In genomic region chr10:73886085-73886529, GRCh38 we compare ENCODE assay signal across 8 cellular contexts. TPM values are rescaled to one million over a fixed set of nuclear protein-coding genes. Genes with fewer than 3 reads are reported as not detected.
DNase-seq lines count a peak whose midpoint lies in the region; ATAC-seq, FAIRE-seq and TF ChIP-seq lines count a peak whose summit lies in the region.

No MANE protein-coding gene starts in this region.

- H3K4me2 ChIP-seq in OCI-LY7 (ENCODE audit: low read length): no peak overlapping the region
- H3K4me2 ChIP-seq in neural cell (ENCODE audit: low read length): no peak overlapping the region

- H4K20me1 ChIP-seq in OCI-LY7 (ENCODE audit: insufficient read depth, low read length) (no peaks in the 10 kb centered on the region), neural cell (ENCODE audit: insufficient read depth) (no peaks in the 10 kb centered on the region)

- intact Hi-C loops in OCI-LY7 (cut with micrococcal nuclease; ENCODE audit: unreplicated experiment): loop anchor here (1.0 to 10.0 kb wide), 6 partner anchors 54 to 349 kb away; no protein-coding TSS in a partner anchor

- no peaks in the 10 kb centered on the region for H3K9me2 ChIP-seq in OCI-LY7 (ENCODE audit: insufficient read depth, low read length)
- no peaks in the 10 kb centered on the region for H3K9me2 ChIP-seq in neural cell (ENCODE audit: insufficient read depth, low read length)

- no peak for TF ChIP-seq EP300 in neural cell (conservative IDR thresholded peaks at IDR 0.05; ENCODE audit: poor library complexity, severe bottlenecking)

- FAIRE-seq in A204.1 (lab: Jason Lieb, UNC): peak; percentile 78

- ATAC-seq in HG03378 (IDR thresholded peaks at IDR 0.05; ENCODE audit: unreplicated experiment): peak; percentile 73

- peak; percentile 84 for TF ChIP-seq CTCF in GM12875 (IDR thresholded peaks at IDR 0.05; ENCODE audit: borderline replicate concordance, insufficient read depth, low read depth, low read length)
- peak; percentile 97 for TF ChIP-seq CTCF in OCI-LY7 (conservative IDR thresholded peaks at IDR 0.05; ENCODE audit: low read length)
- TF ChIP-seq CTCF in neural cell (IDR thresholded peaks at IDR 0.05; ENCODE audit: poor library complexity, severe bottlenecking): peak; percentile 92

- H2AFZ ChIP-seq in OCI-LY7 (ENCODE audit: low read length) (peak overlapping the region; percentile 5; the same call in 1 of the 2 replicates), neural cell (ENCODE audit: low read depth, low read length) (no peak overlapping the region)

- peak; percentile 84 for DNase-seq in OCI-LY7 (ENCODE audit: low spot score)
- peak; percentile 75 to 77 for DNase-seq in activated T-cell treated with anti-CD3 and anti-CD28 coated beads, Interleukin-2, amount 50 U/mL, for 48 hours
- peak; percentile 74 for DNase-seq in fibroblast of gingiva (ENCODE audit: low read depth)
- peak; percentile 68 for DNase-seq in stromal cell of bone marrow (ENCODE audit: low read depth)

- CTCF ChIA-PET in OCI-LY7 (lab: Charles Lee; ENCODE audit: unreplicated experiment): interaction anchor here (0.8 to 1.2 kb wide), 5 partner anchors 13 to 217 kb away, joined by 4 to 7 read pairs (median 5); no protein-coding TSS in a partner anchor

- H3K27ac ChIP-seq in OCI-LY7 (ENCODE audit: low read depth, low read length, poor library complexity, severe bottlenecking): no peak overlapping the region
- no peak overlapping the region for H3K27ac ChIP-seq in neural cell (ENCODE audit: low read length)

- no peaks in the 10 kb centered on the region for H3F3A ChIP-seq in neural cell (ENCODE audit: insufficient read depth, low read length, poor library complexity, severe bottlenecking)

- POLR2A ChIA-PET in OCI-LY7 (lab: Charles Lee): interaction anchor here (0.7 to 1.1 kb wide), 2 partner anchors 54 to 218 kb away, joined by 3 read pairs; no protein-coding TSS in a partner anchor

- no peak overlapping the region for H3K4me3 ChIP-seq in GM12875 (ENCODE audit: low read depth, low read length)
- H3K4me3 ChIP-seq in OCI-LY7 (ENCODE audit: low read depth, low read length, poor library complexity, severe bottlenecking): no peak overlapping the region
- H3K4me3 ChIP-seq in neural cell (ENCODE audit: low read length): no peak overlapping the region

- H3K36me3 ChIP-seq in OCI-LY7 (ENCODE audit: insufficient read depth, low read length) (no peaks in the 10 kb centered on the region), neural cell (ENCODE audit: insufficient read depth, low read length) (no peaks in the 10 kb centered on the region)

- no peaks in the 10 kb centered on the region for H3K9me3 ChIP-seq in OCI-LY7 (ENCODE audit: low read length)
- H3K9me3 ChIP-seq in neural cell (ENCODE audit: low read length): no peaks in the 10 kb centered on the region

- H3K9ac ChIP-seq in neural cell (ENCODE audit: low read length): no peak overlapping the region

- BruUV-seq in OCI-LY7 (replicated peaks; lab: Mats Ljungman, UMichigan): no TSS peak

- H3K27me3 ChIP-seq in neural cell (ENCODE audit: insufficient read depth, low read depth, low read length): no peaks in the 10 kb centered on the region

- no peaks in the 10 kb centered on the region for H3K4me1 ChIP-seq in OCI-LY7 (ENCODE audit: insufficient read depth, low read length, poor library complexity, severe bottlenecking)

- peak; percentile 93 for TF ChIP-seq RAD21 in neural cell (conservative IDR thresholded peaks at IDR 0.05)

- H3K79me2 ChIP-seq in OCI-LY7 (ENCODE audit: insufficient read depth, low read depth, low read length): no peaks in the 10 kb centered on the region
- no peaks in the 10 kb centered on the region for H3K79me2 ChIP-seq in neural cell (replicated peaks; ENCODE audit: insufficient read depth, low read length)

TF ChIP-seq in neural cell, 6 proteins besides CTCF, POLR2A, EP300 and RAD21:
- TF ChIP-seq REST (IDR thresholded peaks at IDR 0.05; ENCODE audit: borderline replicate concordance) (no peak), TAF1 (IDR thresholded peaks at IDR 0.05; ENCODE audit: low read depth) (no peak), EZH2 (IDR thresholded peaks at IDR 0.05; ENCODE audit: borderline replicate concordance, insufficient read depth, low read length, poor library complexity, severe bottlenecking) (no peak), POLR2AphosphoS5 (IDR thresholded peaks at IDR 0.05) (no peak), SMC3 (conservative IDR thresholded peaks at IDR 0.05; ENCODE audit: poor library complexity) (peak; percentile 88)

RNA-seq across cellular contexts. Expression of gene CAMK2G, which starts 11.8 kb away (rescaled TPM):
- total RNA-seq in OCI-LY7 (2014; rRNA removed; shearing (Covaris generic)): 21.1 and 29.1 TPM in 2 replicates
- 34.8 and 41.6 TPM in 2 replicates for total RNA-seq in OCI-LY7 (2022)
- polyA plus RNA-seq in neural cell: 55.4 and 69.8 TPM in 2 replicates
- polyA minus RNA-seq in neural cell: 39.9 and 42.3 TPM in 2 replicates

RNA-seq across cellular contexts. Expression of gene PLAU, which starts 24.8 kb away (rescaled TPM):
- 2.0 and 5.2 TPM in 2 replicates for total RNA-seq in OCI-LY7 (2014; rRNA removed; shearing (Covaris generic))
- 0.74 and 0.85 TPM in 2 replicates for total RNA-seq in OCI-LY7 (2022)
- polyA plus RNA-seq in neural cell: 1.1 and 1.5 TPM in 2 replicates
- 0.24 and 0.35 TPM in 2 replicates for polyA minus RNA-seq in neural cell
